15 cellular contexts compared by ENCODE assay signal in genomic region chr17:50763716-50764450, GRCh38. TPM values are rescaled to one million over a fixed set of nuclear protein-coding genes. Genes with fewer than 3 reads are reported as not detected.
DNase-seq lines count a peak whose midpoint lies in the region; ATAC-seq and TF ChIP-seq lines count a peak whose summit lies in the region.
"Had no signal": no experiment of that assay in that cellular context is flagged by ENCODE, and none has a peak within 500 bp of the region (broad histone marks: within the 10 kb centered on the region; RNA-seq: fewer than 3 reads in every experiment).

No MANE protein-coding gene starts in this region.

- peaks cover 0 to 1% (median 0%) of the 10 kb centered on the region in 7 donors for H3K9me3 Mint-ChIP-seq in CD4-positive, CD25-positive, alpha-beta regulatory T cell
- H3K9me3 Mint-ChIP-seq in WTC11: no peaks in the 10 kb centered on the region
- H3K9me3 Mint-ChIP-seq: activated naive CD4-positive, alpha-beta T cell treated with anti-CD3 and anti-CD28 coated beads, Interleukin-2, amount 50 U/mL, for 24 hours had no signal

- TF ChIP-seq CTCF in HEK293 (tag by site-specific recombination; IDR thresholded peaks at IDR 0.05) (no peak), WTC11 (IDR thresholded peaks at IDR 0.05) (no peak), GM10266 (IDR thresholded peaks at IDR 0.05; ENCODE audit: control insufficient read depth, insufficient read depth, low read depth, missing control alignments) (no peak)

- peaks cover 4 to 12% (median 8%) of the 10 kb centered on the region in 4 donors for H3K4me1 Mint-ChIP-seq in CD4-positive, CD25-positive, alpha-beta regulatory T cell
- H3K4me1 Mint-ChIP-seq in WTC11: peaks cover 16% of the 10 kb centered on the region

- H3K36me3 Mint-ChIP-seq in CD4-positive, CD25-positive, alpha-beta regulatory T cell: no peaks in the 10 kb centered on the region
- H3K36me3 Mint-ChIP-seq in WTC11: no peaks in the 10 kb centered on the region
- H3K36me3 Mint-ChIP-seq: activated naive CD4-positive, alpha-beta T cell treated with anti-CD3 and anti-CD28 coated beads, Interleukin-2, amount 50 U/mL, for 24 hours had no signal

- CTCF ChIA-PET in HEK293 (lab: Yijun Ruan, JAX): interaction anchor here (0.6 to 3.3 kb wide), 5 partner anchors 20 to 127 kb away, joined by 3 to 20 read pairs (median 3); no protein-coding TSS in a partner anchor
- CTCF ChIA-PET in WTC11 (lab: Charles Lee): interaction anchor here (0.6 to 7.7 kb wide), 9 partner anchors 19 to 186 kb away, joined by 3 to 70 read pairs (median 4); no protein-coding TSS in a partner anchor

- H3K27me3 Mint-ChIP-seq in CD4-positive, CD25-positive, alpha-beta regulatory T cell: peaks cover 24% of the 10 kb centered on the region
- no peaks in the 10 kb centered on the region; the same call in 1 of the 2 replicates for H3K27me3 Mint-ChIP-seq in WTC11 (ENCODE audit: low read depth)
- H3K27me3 Mint-ChIP-seq: activated naive CD4-positive, alpha-beta T cell treated with anti-CD3 and anti-CD28 coated beads, Interleukin-2, amount 50 U/mL, for 24 hours had no signal

- no peak overlapping the region for H3K4me3 ChIP-seq in CD4-positive, CD25-positive, alpha-beta regulatory T cell (ENCODE audit: low read depth, low read length)
- H3K4me3 ChIP-seq in HEK293 (ENCODE audit: low read depth, low read length) (no peak overlapping the region), muscle layer of duodenum (ENCODE audit: low read depth in 1 of 2, low read length in 2 of 2) (peak overlapping the region; percentile 46 to 52)

- H3K4me1 ChIP-seq in CD4-positive, CD25-positive, alpha-beta regulatory T cell (ENCODE audit: control insufficient read depth, insufficient read depth, low read length, poor library complexity, severe bottlenecking): no peaks in the 10 kb centered on the region
- H3K4me1 ChIP-seq in HEK293 (ENCODE audit: control insufficient read depth, insufficient read depth, low read length): peaks cover 8% of the 10 kb centered on the region
- H3K4me1 ChIP-seq in muscle layer of duodenum (ENCODE audit: control insufficient read depth in 1 of 2, insufficient read depth in 2 of 2, low read length in 2 of 2): peaks cover 24 to 31% of the 10 kb centered on the region in 2 donors
- H3K4me1 ChIP-seq: SJCRH30 had no signal

- H3K4me3 Mint-ChIP-seq in CD4-positive, CD25-positive, alpha-beta regulatory T cell: no peak overlapping the region
- peak overlapping the region; percentile 66; the same call in 1 of the 2 replicates for H3K4me3 Mint-ChIP-seq in WTC11

- POLR2A ChIA-PET in HEK293 (lab: Yijun Ruan, JAX): interaction anchor here (1.9 kb wide), 1 partner anchor 103 kb away, joined by 8 read pairs; the partner anchor contains the start of gene TOB1
- POLR2A ChIA-PET in WTC11 (lab: Charles Lee): interaction anchor here (0.9 to 2.0 kb wide), 3 partner anchors 45 to 153 kb away, joined by 3 to 16 read pairs (median 9); partner anchors contain the start of genes LUC7L3 and TOB1

- H3K27me3 ChIP-seq in CD4-positive, CD25-positive, alpha-beta regulatory T cell (ENCODE audit: control insufficient read depth, insufficient read depth, low read length): peaks cover 18% of the 10 kb centered on the region
- H3K27me3 ChIP-seq in muscle layer of duodenum (ENCODE audit: low read depth, low read length): no peaks in the 10 kb centered on the region
- H3K27me3 ChIP-seq: sigmoid colon, SJCRH30 had no signal

- H3K27ac ChIP-seq in CD4-positive, CD25-positive, alpha-beta regulatory T cell (ENCODE audit: insufficient read depth, low read length, poor library complexity, severe bottlenecking): no peak overlapping the region
- H3K27ac ChIP-seq in HEK293 (ENCODE audit: extremely low read depth, low read depth, low read length): no peak overlapping the region
- no peak overlapping the region for H3K27ac ChIP-seq in muscle layer of duodenum (ENCODE audit: low read length)
- H3K27ac ChIP-seq: SJCRH30 had no signal

- no peaks in the 10 kb centered on the region for H3K36me3 ChIP-seq in CD4-positive, CD25-positive, alpha-beta regulatory T cell (ENCODE audit: control insufficient read depth, insufficient read depth, low read length)
- no peaks in the 10 kb centered on the region for H3K36me3 ChIP-seq in HEK293 (ENCODE audit: control insufficient read depth in 2 of 2, insufficient read depth in 1 of 2, low read length in 2 of 2)
- no peaks in the 10 kb centered on the region for H3K36me3 ChIP-seq in muscle layer of duodenum (ENCODE audit: control insufficient read depth in 1 of 2, insufficient read depth in 2 of 2, low read length in 2 of 2)
- H3K36me3 ChIP-seq: lower lobe of right lung, sigmoid colon, SJCRH30 had no signal

- peak overlapping the region in 2 of 3 donors; percentile 14 to 54 for H3K27ac Mint-ChIP-seq in CD4-positive, CD25-positive, alpha-beta regulatory T cell
- H3K27ac Mint-ChIP-seq in WTC11: no peak overlapping the region
- H3K27ac Mint-ChIP-seq: activated naive CD4-positive, alpha-beta T cell treated with anti-CD3 and anti-CD28 coated beads, Interleukin-2, amount 50 U/mL, for 24 hours had no signal

- DNase-seq in CD4-positive, CD25-positive, alpha-beta regulatory T cell: no peak
- no peak for DNase-seq in WTC11 (ENCODE audit: low spot score)
- no peak for DNase-seq in NOMO-1 (lab: John Stamatoyannopoulos, UW; ENCODE audit: unreplicated experiment in 2 of 2)
- DNase-seq in AG08395 (ENCODE audit: low spot score): no peak
- no peak for DNase-seq in GM10266 (ENCODE audit: extremely low spot score)
- DNase-seq: foreskin melanocyte, lower lobe of right lung, sigmoid colon had no signal

- ATAC-seq in CD4-positive, CD25-positive, alpha-beta regulatory T cell (ENCODE audit: low read depth in 2 of 2): no peak
- no peak for ATAC-seq in WTC11
- ATAC-seq in GM18870 (IDR thresholded peaks at IDR 0.05; ENCODE audit: unreplicated experiment): no peak

- no peaks in the 10 kb centered on the region for H3K9me3 ChIP-seq in CD4-positive, CD25-positive, alpha-beta regulatory T cell (ENCODE audit: control insufficient read depth in 2 of 2, low read length in 2 of 2)
- H3K9me3 ChIP-seq in HEK293 (ENCODE audit: control insufficient read depth, insufficient read depth, low read depth, low read length) (no peaks in the 10 kb centered on the region), muscle layer of duodenum (ENCODE audit: control insufficient read depth in 1 of 2, low read length in 2 of 2) (no peaks in the 10 kb centered on the region)
- H3K9me3 ChIP-seq: lower lobe of right lung, sigmoid colon, SJCRH30 had no signal

TF ChIP-seq in HEK293, 187 proteins besides CTCF, POLR2A, EP300 and RAD21:
- TF ChIP-seq PBX3 (CRISPR knock-in tag; IDR thresholded peaks at IDR 0.05) (no peak), IKZF3 (tag by site-specific recombination; IDR thresholded peaks at IDR 0.05) (0 out of 2 replicates have a peak, but pooled peaks have one; percentile 14), ZNF341 (tag by site-specific recombination; IDR thresholded peaks at IDR 0.05; ENCODE audit: low read depth) (0 out of 2 replicates have a peak, but pooled peaks have one; percentile 20), PRDM1 (tag by site-specific recombination; IDR thresholded peaks at IDR 0.05) (0 out of 2 replicates have a peak, but pooled peaks have one; percentile 6)

TF ChIP-seq in WTC11, 78 proteins besides CTCF, POLR2A, EP300 and RAD21 (continues in another document):
- TF ChIP-seq HMGXB4 (CRISPR knock-in tag; IDR thresholded peaks at IDR 0.05) (no peak), ZNF396 (CRISPR knock-in tag; IDR thresholded peaks at IDR 0.05; ENCODE audit: borderline replicate concordance) (no peak), IRF1 (CRISPR knock-in tag; IDR thresholded peaks at IDR 0.05) (no peak), CREM (CRISPR knock-in tag; IDR thresholded peaks at IDR 0.05) (no peak), CREB1 (CRISPR knock-in tag; IDR thresholded peaks at IDR 0.05) (no peak), USF1 (CRISPR knock-in tag; IDR thresholded peaks at IDR 0.05) (no peak), SMAD3 (CRISPR knock-in tag; IDR thresholded peaks at IDR 0.05; ENCODE audit: borderline replicate concordance) (no peak)

RNA-seq across cellular contexts. Expression of gene ANKRD40CL, which starts 3.4 kb away (rescaled TPM):
- not detected for total RNA-seq in CD4-positive, CD25-positive, alpha-beta regulatory T cell
- not detected for polyA plus RNA-seq in CD4-positive, CD25-positive, alpha-beta regulatory T cell
- not detected in 3 replicates for total RNA-seq in WTC11 (2021)
- total RNA-seq: HT1080, lower lobe of right lung, sigmoid colon, SJCRH30, urinary bladder had no signal
- polyA plus RNA-seq: urinary bladder had no signal

RNA-seq across cellular contexts. Expression of gene LUC7L3, which starts 44.5 kb away (rescaled TPM):
- 143 TPM for total RNA-seq in CD4-positive, CD25-positive, alpha-beta regulatory T cell
- polyA plus RNA-seq in CD4-positive, CD25-positive, alpha-beta regulatory T cell: 10 to 100 TPM; 44.9 to 54.0 (median 48.9) TPM
- 182 to 190 TPM (median 186 TPM) in 3 replicates for total RNA-seq in WTC11 (2021)

RNA-seq across cellular contexts. Expression of gene ANKRD40, which starts 56.2 kb away (rescaled TPM):
- 24.0 TPM for total RNA-seq in CD4-positive, CD25-positive, alpha-beta regulatory T cell
- polyA plus RNA-seq in CD4-positive, CD25-positive, alpha-beta regulatory T cell: 1 to 10 TPM; 3.8 to 5.7 (median 4.5) TPM
- 43.3 to 45.3 TPM (median 45.3 TPM) in 3 replicates for total RNA-seq in WTC11 (2021)

Comparison
In these comparisons a context has a peak if more than half of its experiments do, and no peak if none do; other contexts are left out.
1. H3K4me3 ChIP-seq: peak in muscle layer of duodenum (2 of 2); none in CD4-positive, CD25-positive, alpha-beta regulatory T cell (single experiment) and HEK293 (single experiment).